In genomic region chr12:28767836-28768348, GRCh38 we compare ENCODE assay signal across 16 cellular contexts.
"Had no signal": no experiment of that assay in that cellular context is flagged by ENCODE, and none has a peak within 500 bp of the region (broad histone marks: within the 10 kb centered on the region; RNA-seq: fewer than 3 reads in every experiment).

No MANE protein-coding gene starts in this region.

- H3K4me2 ChIP-seq: hepatocyte had no signal

- H3K36me3 Mint-ChIP-seq: memory B cell; naive thymus-derived CD8-positive, alpha-beta T cell had no signal

- H3K4me3 ChIP-seq: cardiac muscle cell, hepatocyte, skin epidermis, tibial nerve, vagina had no signal

- H3K27me3 ChIP-seq: cardiac muscle cell, hepatocyte, tibial nerve, vagina had no signal

- H3K27ac Mint-ChIP-seq: activated T-helper 17 cell treated with anti-CD3 and anti-CD28 coated beads, Interleukin-2, amount 50 U/mL, for 72 hours; memory B cell; naive thymus-derived CD8-positive, alpha-beta T cell had no signal

- H3K4me1 Mint-ChIP-seq: activated T-helper 17 cell treated with anti-CD3 and anti-CD28 coated beads, Interleukin-2, amount 50 U/mL, for 72 hours; memory B cell; naive thymus-derived CD8-positive, alpha-beta T cell had no signal

- H3K27ac ChIP-seq: cardiac muscle cell, hepatocyte, skin epidermis, vagina had no signal

- H3K9me3 ChIP-seq: tibial nerve, vagina had no signal

- H3K9me3 Mint-ChIP-seq: activated T-helper 17 cell treated with anti-CD3 and anti-CD28 coated beads, Interleukin-2, amount 50 U/mL, for 72 hours had no signal

- ATAC-seq: activated T-helper 17 cell treated with anti-CD3 and anti-CD28 coated beads, Interleukin-2, amount 50 U/mL, for 72 hours; naive thymus-derived CD8-positive, alpha-beta T cell had no signal

- H3K27me3 Mint-ChIP-seq: activated T-helper 17 cell treated with anti-CD3 and anti-CD28 coated beads, Interleukin-2, amount 50 U/mL, for 72 hours; memory B cell had no signal

- DNase-seq: activated CD4-positive, CD25-positive, alpha-beta regulatory T cell treated with anti-CD3 and anti-CD28 coated beads, Interleukin-2, amount 50 U/mL, for 72 hours; activated naive CD4-positive, alpha-beta T cell treated with Interleukin-2 at 50 U/mL for 16 hours; anterior cingulate cortex; islet precursor cell; naive thymus-derived CD8-positive, alpha-beta T cell; retina; stimulated activated CD4-positive, alpha-beta T cell treated with anti-CD3 and anti-CD28 coated beads, Interleukin-4, amount 100 ng/mL, for 24 hours; stimulated activated naive CD4-positive, alpha-beta T cell; substantia nigra had no signal

- H2AFZ ChIP-seq: hepatocyte had no signal

- H3K4me1 ChIP-seq: vagina had no signal

- H3K36me3 ChIP-seq: cardiac muscle cell, tibial nerve, vagina had no signal

- H3K4me3 Mint-ChIP-seq: activated T-helper 17 cell treated with anti-CD3 and anti-CD28 coated beads, Interleukin-2, amount 50 U/mL, for 72 hours; memory B cell; naive thymus-derived CD8-positive, alpha-beta T cell had no signal
